27 cellular contexts compared by ENCODE assay signal in the genomic region with DNA sequence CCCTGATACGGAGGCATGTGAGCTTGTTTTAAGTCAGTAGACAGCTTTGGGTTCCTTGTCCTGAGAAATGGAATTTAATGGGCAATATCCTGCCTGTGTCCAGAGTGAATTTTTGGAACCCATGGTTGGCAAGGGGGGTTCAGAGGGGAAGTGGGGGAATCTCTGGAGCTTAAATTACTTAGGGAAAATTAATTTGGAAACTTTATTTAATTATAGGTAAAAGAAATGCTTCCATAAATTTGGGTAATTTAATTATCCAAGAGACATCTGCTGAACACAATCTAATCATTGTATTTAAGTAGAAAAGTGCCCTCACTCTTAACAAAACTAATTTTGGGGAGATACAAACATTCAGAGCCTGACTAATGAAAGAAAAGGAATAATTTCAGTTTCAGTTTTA.
"Had no signal": no experiment of that assay in that cellular context is flagged by ENCODE, and none has a peak within 500 bp of the region (broad histone marks: within the 10 kb centered on the region; RNA-seq: fewer than 3 reads in every experiment).

No MANE protein-coding gene starts in this region.

- H3K27ac Mint-ChIP-seq: mesothelial cell of epicardium; naive B cell; natural killer cell; progenitor cell of endocrine pancreas; stimulated activated memory B cell treated with anti-CD40 and anti-IgM and Interleukin-4, amounts not matched to agents 10 μg/mL and 1 μg/mL and 100 μg/mL, for 72 hours; stimulated activated naive CD8-positive, alpha-beta T cell treated with anti-CD3 and anti-CD28 coated beads, Interleukin-15, amount 100 ng/mL, for 72 hours; type B pancreatic cell had no signal

- H3K4me1 ChIP-seq: right lobe of liver had no signal

- H3K27me3 ChIP-seq: ovary, right atrium auricular region, right lobe of liver, uterus had no signal

- H3K4me2 ChIP-seq: smooth muscle cell had no signal

- H3K36me3 ChIP-seq: lower lobe of right lung, ovary, right atrium auricular region, right lobe of liver, tibial nerve, uterus had no signal

- H3K27ac ChIP-seq: lower lobe of right lung, ovary, right atrium auricular region, right lobe of liver, tibial nerve, uterus had no signal

- H3K4me3 Mint-ChIP-seq: mesothelial cell of epicardium; naive B cell; natural killer cell; nephron progenitor cell; stimulated activated memory B cell treated with anti-CD40 and anti-IgM and Interleukin-4, amounts not matched to agents 10 μg/mL and 1 μg/mL and 100 μg/mL, for 72 hours; stimulated activated naive CD8-positive, alpha-beta T cell treated with anti-CD3 and anti-CD28 coated beads, Interleukin-15, amount 100 ng/mL, for 72 hours; type B pancreatic cell had no signal

- DNase-seq: hippocampal formation; kidney glomerular epithelial cell; left cardiac atrium; left ventricle myocardium superior; lower lobe of right lung; mammary epithelial cell; mesenchymal stem cell; naive B cell; natural killer cell; nephron progenitor cell; ovary; right lobe of liver; stimulated activated CD4-positive, alpha-beta T cell treated with anti-CD3 and anti-CD28 coated beads, Interleukin-1b, Interleukin-23, amount 100 ng/mL, for 48 hours; stimulated activated CD4-positive, alpha-beta T cell treated with anti-CD3 and anti-CD28 coated beads, Interleukin-2, amount 100 ng/mL, for 48 hours; stimulated activated CD4-positive, alpha-beta T cell treated with anti-CD3 and anti-CD28 coated beads, Interleukin-4, amount 100 ng/mL, for 4 hours; stimulated activated CD8-positive, alpha-beta memory T cell treated with anti-CD3 and anti-CD28 coated beads, Interleukin-4, amount 100 ng/mL, for 48 hours; stimulated activated naive CD4-positive, alpha-beta T cell treated with Interleukin-2 at 50 U/mL for 16 hours; stimulated activated naive CD8-positive, alpha-beta T cell treated with anti-CD3 and anti-CD28 coated beads, Interleukin-15, amount 100 ng/mL, for 72 hours; substantia nigra; uterus had no signal

- H3K9me3 ChIP-seq: lower lobe of right lung, ovary, right atrium auricular region, right lobe of liver, tibial nerve, uterus had no signal

- H3K4me1 Mint-ChIP-seq: naive B cell; stimulated activated memory B cell treated with anti-CD40 and anti-IgM and Interleukin-4, amounts not matched to agents 10 μg/mL and 1 μg/mL and 100 μg/mL, for 72 hours had no signal

- H3K4me3 ChIP-seq: lower lobe of right lung, ovary, right atrium auricular region, right lobe of liver, smooth muscle cell, tibial nerve, uterus had no signal

- H3K9me3 Mint-ChIP-seq: naive B cell; natural killer cell; stimulated activated memory B cell treated with anti-CD40 and anti-IgM and Interleukin-4, amounts not matched to agents 10 μg/mL and 1 μg/mL and 100 μg/mL, for 72 hours; stimulated activated naive CD8-positive, alpha-beta T cell treated with anti-CD3 and anti-CD28 coated beads, Interleukin-15, amount 100 ng/mL, for 72 hours; type B pancreatic cell had no signal

- H3K36me3 Mint-ChIP-seq: mesothelial cell of epicardium; naive B cell; natural killer cell; stimulated activated memory B cell treated with anti-CD40 and anti-IgM and Interleukin-4, amounts not matched to agents 10 μg/mL and 1 μg/mL and 100 μg/mL, for 72 hours; type B pancreatic cell had no signal
